Comparison of ENCODE assay signal across 8 cellular contexts in the genomic region with DNA sequence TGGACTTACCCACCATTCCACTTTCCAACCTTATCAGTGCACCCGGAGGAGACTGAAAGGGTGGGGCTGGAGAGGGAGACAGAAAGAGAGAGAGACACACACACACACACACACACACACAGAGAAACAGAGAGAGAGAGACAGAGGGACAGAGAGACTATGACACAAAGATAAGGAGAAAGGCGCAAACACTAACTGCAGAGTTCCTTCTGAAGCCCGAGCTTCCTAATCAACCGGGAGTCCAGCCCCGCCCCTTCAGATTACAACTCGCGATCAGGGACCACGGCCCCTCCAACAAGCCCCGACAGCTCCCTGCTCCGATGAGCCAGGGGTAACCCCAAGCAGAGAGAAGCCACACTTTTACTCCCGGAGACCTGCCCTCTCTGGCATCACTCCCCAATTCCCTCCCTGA. TPM values are rescaled to one million over a fixed set of nuclear protein-coding genes. Genes with fewer than 3 reads are reported as not detected.
DNase-seq lines count a peak whose midpoint lies in the region; ATAC-seq and TF ChIP-seq lines count a peak whose summit lies in the region.

No MANE protein-coding gene starts in this region.

- peak overlapping the region; percentile 65 for H3K4me3 ChIP-seq in SK-N-MC
- peak overlapping the region; percentile 71 for H3K4me3 ChIP-seq in osteoblast (ENCODE audit: insufficient read depth, low read length)

- DNase-seq in GM13976 (ENCODE audit: low spot score) (peak; percentile 43), SK-N-MC (ENCODE audit: low read depth, low spot score) (no peak), fibroblast of peridontal ligament (ENCODE audit: extremely low read depth) (peak; percentile 31), osteoblast (ENCODE audit: insufficient read length, low spot score, missing footprints) (no peak), NCI-H2227 treated with DMSO at 0.1 percent for 48 hours (lab: John Stamatoyannopoulos, UW) (no peak), NOMO-1 treated with dmso at 0.1 percent for 144 hours (lab: John Stamatoyannopoulos, UW; ENCODE audit: unreplicated experiment) (no peak)
- DNase-seq in activated CD4-positive, alpha-beta T cell treated with anti-CD3 and anti-CD28 coated beads for 1 hour: no peak

- peak overlapping the region; percentile 72 for H2AFZ ChIP-seq in osteoblast (ENCODE audit: low read length)

- no peak for TF ChIP-seq CTCF in GM13976 (IDR thresholded peaks at IDR 0.05; ENCODE audit: borderline replicate concordance, control extremely low read depth, extremely low read depth, insufficient read depth, missing control alignments)
- TF ChIP-seq CTCF in osteoblast (IDR thresholded peaks at IDR 0.05; ENCODE audit: extremely low read depth, low read depth, low read length): no peak

- peak overlapping the region; percentile 34 for H3K9ac ChIP-seq in SK-N-MC (ENCODE audit: insufficient read length)

- peaks cover 9% of the 10 kb centered on the region for H3K4me1 ChIP-seq in osteoblast (ENCODE audit: insufficient read depth, low read length)

- H3K4me2 ChIP-seq in osteoblast (ENCODE audit: insufficient read depth, low read length): peak overlapping the region; percentile 90

- H3K27ac ChIP-seq in SK-N-MC (no peak overlapping the region), osteoblast (ENCODE audit: low read depth, low read length) (no peak overlapping the region)

- H3K9me3 ChIP-seq in SK-N-MC (ENCODE audit: low read depth, low read length) (no peaks in the 10 kb centered on the region), osteoblast (ENCODE audit: low read depth, low read length) (no peaks in the 10 kb centered on the region)

- no peaks in the 10 kb centered on the region for H3K79me2 ChIP-seq in osteoblast (ENCODE audit: insufficient read depth, low read length)

- ATAC-seq in GM19452 (IDR thresholded peaks at IDR 0.05; ENCODE audit: unreplicated experiment): no peak

- peaks cover 30% of the 10 kb centered on the region for H3K27me3 ChIP-seq in osteoblast (ENCODE audit: insufficient read depth, low read length)

- no peaks in the 10 kb centered on the region for H4K20me1 ChIP-seq in osteoblast (ENCODE audit: insufficient read depth, low read length)

- H3K36me3 ChIP-seq in SK-N-MC (ENCODE audit: insufficient read depth, low read length) (no peaks in the 10 kb centered on the region), osteoblast (ENCODE audit: insufficient read depth, low read length) (no peaks in the 10 kb centered on the region)

- in situ Hi-C loops in GM13976 (cut with MboI; ENCODE audit: low sequenced_read_pairs, unreplicated experiment): no loop called here

RNA-seq across cellular contexts. Expression of a gene that starts 0.5 kb away (rescaled TPM):
- 1.1 and 2.7 TPM in 2 replicates for total RNA-seq in osteoblast

RNA-seq across cellular contexts. Expression of a gene that starts 9.3 kb away (rescaled TPM):
- 1.4 and 1.8 TPM in 2 replicates for total RNA-seq in osteoblast

RNA-seq across cellular contexts. Expression of a gene that starts 9.4 kb away (rescaled TPM):
- total RNA-seq in osteoblast: 7.1 and 8.0 TPM in 2 replicates

RNA-seq across cellular contexts. Expression of a gene that starts 9.8 kb away (rescaled TPM):
- 0.59 and 1.4 TPM in 2 replicates for total RNA-seq in osteoblast

RNA-seq across cellular contexts. Expression of a gene that starts 19.2 kb away (rescaled TPM):
- total RNA-seq in osteoblast: 63.7 and 70.7 TPM in 2 replicates

Comparison
In these comparisons a context has a peak if more than half of its experiments do, and no peak if none do; other contexts are left out.
1. DNase-seq: peak in GM13976 (single experiment) and fibroblast of peridontal ligament (single experiment); none in SK-N-MC (single experiment), osteoblast (single experiment), NCI-H2227 treated with DMSO at 0.1 percent for 48 hours (single experiment), activated CD4-positive, alpha-beta T cell treated with anti-CD3 and anti-CD28 coated beads for 1 hour (single experiment) and NOMO-1 treated with dmso at 0.1 percent for 144 hours (single experiment).